20 cellular contexts compared by ENCODE assay signal in the genomic region with DNA sequence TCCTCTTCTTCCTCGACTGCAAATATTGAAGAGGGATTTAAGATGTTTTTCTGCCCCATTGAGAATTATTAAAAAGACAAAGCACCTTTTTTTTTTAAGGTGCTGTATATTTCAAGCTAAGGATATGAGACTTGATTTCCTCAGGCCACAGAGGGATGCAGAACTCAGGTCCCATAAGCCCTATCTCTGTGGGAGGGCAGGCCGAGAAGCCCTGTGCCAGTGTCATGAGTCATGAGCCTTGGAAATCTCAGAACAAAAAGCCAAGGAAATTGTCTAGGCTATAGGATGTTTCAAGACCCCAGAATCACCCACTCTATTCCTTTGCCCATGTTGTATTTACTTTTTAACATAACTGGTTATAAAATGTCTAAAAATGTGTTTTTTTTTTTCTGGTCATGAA. TPM values are rescaled to one million over a fixed set of nuclear protein-coding genes. Genes with fewer than 3 reads are reported as not detected.
DNase-seq lines count a peak whose midpoint lies in the region; ATAC-seq, FAIRE-seq and TF ChIP-seq lines count a peak whose summit lies in the region.
"Had no signal": no experiment of that assay in that cellular context is flagged by ENCODE, and none has a peak within 500 bp of the region (broad histone marks: within the 10 kb centered on the region; RNA-seq: fewer than 3 reads in every experiment).

No MANE protein-coding gene starts in this region.

- TF ChIP-seq CTCF in AG10803 (conservative IDR thresholded peaks at IDR 0.05; ENCODE audit: low read length) = no peak
- TF ChIP-seq CTCF in astrocyte of the spinal cord (IDR thresholded peaks at IDR 0.05; ENCODE audit: low read depth, low read length) = no peak
- no peak for TF ChIP-seq CTCF in lower lobe of right lung (IDR thresholded peaks at IDR 0.05)

- FAIRE-seq in HTR-8/SVneo (lab: Jason Lieb, UNC) = no peak
- FAIRE-seq: GM18507, GM19239 had no signal

- intact Hi-C loops in lower lobe of right lung (cut with DNase I) = no loop called here
- intact Hi-C loops in posterior vena cava (cut with DNase I) = no loop called here

- H3K4me3 ChIP-seq in AG10803 (ENCODE audit: low read length) (no peak overlapping the region), astrocyte of the spinal cord (ENCODE audit: low read depth, low read length) (no peak overlapping the region), lower lobe of right lung (no peak overlapping the region)
- H3K4me3 ChIP-seq: ascending aorta, esophagus squamous epithelium, prostate gland had no signal

- ATAC-seq in lower lobe of right lung (no peak), HG02763 (IDR thresholded peaks at IDR 0.05; ENCODE audit: unreplicated experiment) (no peak)
- ATAC-seq: left lobe of liver; Panc1; stimulated activated naive CD8-positive, alpha-beta T cell treated with anti-CD3 and anti-CD28 coated beads, Interleukin-15, Interleukin-2, amounts not matched to agents 100 U/mL and 50 U/mL, for 24 hours had no signal

- no peaks in the 10 kb centered on the region for H3K9me3 ChIP-seq in lower lobe of right lung
- H3K9me3 ChIP-seq: ascending aorta, esophagus squamous epithelium, prostate gland had no signal

- DNase-seq in AG10803 (ENCODE audit: low read depth) (peak; percentile 28), HTR-8/SVneo (ENCODE audit: insufficient read length, low spot score) (peak; percentile 27), astrocyte of the spinal cord (ENCODE audit: low read depth, low spot score) (peak; percentile 46), lower lobe of right lung (no peak), G401 (ENCODE audit: low spot score) (no peak), posterior vena cava (ENCODE audit: low spot score) (no peak)
- no peak for DNase-seq in stimulated activated CD4-positive, alpha-beta T cell treated with anti-CD3 and anti-CD28 coated beads, Interleukin-4, amount 100 ng/mL, for 24 hours
- DNase-seq: dermis blood vessel endothelial cell; esophagus squamous epithelium; naive B cell; NCI-H2029 treated with DMSO at 0.1 percent for 48 hours; NCI-H69; stimulated activated naive CD8-positive, alpha-beta T cell treated with anti-CD3 and anti-CD28 coated beads, Interleukin-15, Interleukin-2, amounts not matched to agents 100 U/mL and 50 U/mL, for 24 hours had no signal

- no peaks in the 10 kb centered on the region for H3K36me3 ChIP-seq in lower lobe of right lung
- H3K36me3 ChIP-seq: ascending aorta, esophagus squamous epithelium, prostate gland had no signal

- no peaks in the 10 kb centered on the region for H3K27me3 ChIP-seq in lower lobe of right lung (ENCODE audit: low read depth)
- H3K27me3 ChIP-seq: ascending aorta had no signal

- peaks cover 39% of the 10 kb centered on the region for H3K4me1 ChIP-seq in lower lobe of right lung
- H3K4me1 ChIP-seq: ascending aorta, esophagus squamous epithelium, prostate gland had no signal

- peak overlapping the region; percentile 36 for H3K27ac ChIP-seq in lower lobe of right lung
- H3K27ac ChIP-seq: ascending aorta, esophagus squamous epithelium, prostate gland had no signal

- in situ Hi-C loops in astrocyte of the spinal cord (cut with HindIII; ENCODE audit: low sequenced_read_pairs) (no loop called here), G401 (cut with HindIII; ENCODE audit: low sequenced_read_pairs) (no loop called here)

RNA-seq across cellular contexts. Expression of a gene that starts 7.3 kb away (rescaled TPM):
- total RNA-seq in lower lobe of right lung (40.3 TPM), posterior vena cava (under 1 TPM; 0.37 to 0.43 TPM)
- not detected in 2 replicates for total RNA-seq in G401 (2014; rRNA removed; shearing (Covaris generic))
- total RNA-seq: ascending aorta, dermis blood vessel endothelial cell had no signal

Comparison
In these comparisons a context has a peak if more than half of its experiments do, and no peak if none do; other contexts are left out.
1. DNase-seq: peak in AG10803 (single experiment), HTR-8/SVneo (single experiment) and astrocyte of the spinal cord (single experiment); none in lower lobe of right lung (single experiment), G401 (single experiment), stimulated activated CD4-positive, alpha-beta T cell treated with anti-CD3 and anti-CD28 coated beads, Interleukin-4, amount 100 ng/mL, for 24 hours (single experiment) and posterior vena cava (single experiment).
2. RNA of a gene that starts 7.3 kb away (total RNA-seq): 40.3 TPM in lower lobe of right lung (single experiment); 0.37 to 0.43 TPM in posterior vena cava and not detected in G401; every median in the first group is over 10 times any median in the second.